Comparison of ENCODE assay signal across 1 cellular context in genomic region chr10:101158101-101159058, GRCh38.
TF ChIP-seq lines count a peak whose summit lies in the region.

No MANE protein-coding gene starts in this region.

TF ChIP-seq in K562, 482 proteins besides CTCF, POLR2A, EP300 and RAD21:
- TF ChIP-seq KDM1A (IDR thresholded peaks at IDR 0.05) (peak; percentile 29 to 50; a peak in 2 of 4 replicates), JUND (IDR thresholded peaks at IDR 0.05; ENCODE audit: borderline replicate concordance, low read depth, low read length) (0 out of 2 replicates have a peak, but pooled peaks have one; percentile 19), JUND (tag; IDR thresholded peaks at IDR 0.05; ENCODE audit: borderline replicate concordance, low read depth, low read length) (no peak), RCOR1 (IDR thresholded peaks at IDR 0.05; ENCODE audit: borderline replicate concordance in 1 of 2, low read depth in 2 of 2, low read length in 2 of 2) (peak in 1 of 2 experiments; percentile 77; a peak in 2 of 4 replicates), ARID1B (IDR thresholded peaks at IDR 0.05) (peak; percentile 48), ELK3 (CRISPR knock-in tag; IDR thresholded peaks at IDR 0.05) (no peak), HES1 (IDR thresholded peaks at IDR 0.05; ENCODE audit: low read depth) (no peak), ZKSCAN1 (IDR thresholded peaks at IDR 0.05; ENCODE audit: low read depth, low read length) (no peak), CHD2 (IDR thresholded peaks at IDR 0.05; ENCODE audit: low read depth, low read length) (no peak), TSC22D4 (tag; IDR thresholded peaks at IDR 0.05) (no peak), RFX1 (IDR thresholded peaks at IDR 0.05) (peak; percentile 89), HNRNPLL (IDR thresholded peaks at IDR 0.05; ENCODE audit: low read depth, low read length, poor library complexity, severe bottlenecking) (no peak), TEAD4 (IDR thresholded peaks at IDR 0.05; ENCODE audit: low read length) (peak; percentile 53; the same call in 1 of the 2 replicates), TEAD4 (CRISPR knock-in tag; IDR thresholded peaks at IDR 0.05; ENCODE audit: borderline replicate concordance) (no peak), CBFA2T3 (IDR thresholded peaks at IDR 0.05) (0 out of 2 replicates have a peak, but pooled peaks have one; percentile 38), NR2F6 (CRISPR knock-in tag; IDR thresholded peaks at IDR 0.05) (no peak), HINFP (tag; conservative IDR thresholded peaks at IDR 0.05; ENCODE audit: low read depth) (peak; percentile 78), TAL1 (IDR thresholded peaks at IDR 0.05) (peak; percentile 36), SLC30A9 (CRISPR knock-in tag; IDR thresholded peaks at IDR 0.05) (no peak), E2F3 (CRISPR knock-in tag; IDR thresholded peaks at IDR 0.05) (no peak), NR2C2 (CRISPR knock-in tag; IDR thresholded peaks at IDR 0.05) (no peak), NR2C2 (tag; IDR thresholded peaks at IDR 0.05) (peak; percentile 32; the same call in 1 of the 2 replicates), TCF3 (CRISPR knock-in tag; IDR thresholded peaks at IDR 0.05) (peak; percentile 39; the same call in 1 of the 2 replicates), CBFA2T2 (conservative IDR thresholded peaks at IDR 0.05) (0 out of 2 replicates have a peak, but pooled peaks have one; percentile 10), SIX5 (IDR thresholded peaks at IDR 0.05; ENCODE audit: borderline replicate concordance in 1 of 2, insufficient read depth in 1 of 2, low read depth in 1 of 2, low read length in 2 of 2) (no peak), TEAD1 (CRISPR knock-in tag; IDR thresholded peaks at IDR 0.05) (peak in 1 of 2 experiments; percentile 87; a peak in 2 of 4 replicates), SRSF7 (optimal IDR thresholded peaks at IDR 0.05; ENCODE audit: low read depth, low read length) (no peak)
- TF ChIP-seq, protein P1, sequence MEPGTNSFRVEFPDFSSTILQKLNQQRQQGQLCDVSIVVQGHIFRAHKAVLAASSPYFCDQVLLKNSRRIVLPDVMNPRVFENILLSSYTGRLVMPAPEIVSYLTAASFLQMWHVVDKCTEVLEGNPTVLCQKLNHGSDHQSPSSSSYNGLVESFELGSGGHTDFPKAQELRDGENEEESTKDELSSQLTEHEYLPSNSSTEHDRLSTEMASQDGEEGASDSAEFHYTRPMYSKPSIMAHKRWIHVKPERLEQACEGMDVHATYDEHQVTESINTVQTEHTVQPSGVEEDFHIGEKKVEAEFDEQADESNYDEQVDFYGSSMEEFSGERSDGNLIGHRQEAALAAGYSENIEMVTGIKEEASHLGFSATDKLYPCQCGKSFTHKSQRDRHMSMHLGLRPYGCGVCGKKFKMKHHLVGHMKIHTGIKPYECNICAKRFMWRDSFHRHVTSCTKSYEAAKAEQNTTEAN (CRISPR knock-in tag; IDR thresholded peaks at IDR 0.05): no peak
- TF ChIP-seq, protein P2, sequence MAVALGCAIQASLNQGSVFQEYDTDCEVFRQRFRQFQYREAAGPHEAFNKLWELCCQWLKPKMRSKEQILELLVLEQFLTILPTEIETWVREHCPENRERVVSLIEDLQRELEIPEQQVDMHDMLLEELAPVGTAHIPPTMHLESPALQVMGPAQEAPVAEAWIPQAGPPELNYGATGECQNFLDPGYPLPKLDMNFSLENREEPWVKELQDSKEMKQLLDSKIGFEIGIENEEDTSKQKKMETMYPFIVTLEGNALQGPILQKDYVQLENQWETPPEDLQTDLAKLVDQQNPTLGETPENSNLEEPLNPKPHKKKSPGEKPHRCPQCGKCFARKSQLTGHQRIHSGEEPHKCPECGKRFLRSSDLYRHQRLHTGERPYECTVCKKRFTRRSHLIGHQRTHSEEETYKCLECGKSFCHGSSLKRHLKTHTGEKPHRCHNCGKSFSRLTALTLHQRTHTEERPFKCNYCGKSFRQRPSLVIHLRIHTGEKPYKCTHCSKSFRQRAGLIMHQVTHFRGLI (CRISPR knock-in tag; IDR thresholded peaks at IDR 0.05): no peak
- TF ChIP-seq, protein P3, sequence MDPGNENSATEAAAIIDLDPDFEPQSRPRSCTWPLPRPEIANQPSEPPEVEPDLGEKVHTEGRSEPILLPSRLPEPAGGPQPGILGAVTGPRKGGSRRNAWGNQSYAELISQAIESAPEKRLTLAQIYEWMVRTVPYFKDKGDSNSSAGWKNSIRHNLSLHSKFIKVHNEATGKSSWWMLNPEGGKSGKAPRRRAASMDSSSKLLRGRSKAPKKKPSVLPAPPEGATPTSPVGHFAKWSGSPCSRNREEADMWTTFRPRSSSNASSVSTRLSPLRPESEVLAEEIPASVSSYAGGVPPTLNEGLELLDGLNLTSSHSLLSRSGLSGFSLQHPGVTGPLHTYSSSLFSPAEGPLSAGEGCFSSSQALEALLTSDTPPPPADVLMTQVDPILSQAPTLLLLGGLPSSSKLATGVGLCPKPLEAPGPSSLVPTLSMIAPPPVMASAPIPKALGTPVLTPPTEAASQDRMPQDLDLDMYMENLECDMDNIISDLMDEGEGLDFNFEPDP (CRISPR knock-in tag; IDR thresholded peaks at IDR 0.05): no peak
- TF ChIP-seq, protein P4, sequence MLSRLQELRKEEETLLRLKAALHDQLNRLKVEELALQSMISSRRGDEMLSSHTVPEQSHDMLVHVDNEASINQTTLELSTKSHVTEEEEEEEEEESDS (CRISPR knock-in tag; IDR thresholded peaks at IDR 0.05): no peak
- TF ChIP-seq, protein P5, sequence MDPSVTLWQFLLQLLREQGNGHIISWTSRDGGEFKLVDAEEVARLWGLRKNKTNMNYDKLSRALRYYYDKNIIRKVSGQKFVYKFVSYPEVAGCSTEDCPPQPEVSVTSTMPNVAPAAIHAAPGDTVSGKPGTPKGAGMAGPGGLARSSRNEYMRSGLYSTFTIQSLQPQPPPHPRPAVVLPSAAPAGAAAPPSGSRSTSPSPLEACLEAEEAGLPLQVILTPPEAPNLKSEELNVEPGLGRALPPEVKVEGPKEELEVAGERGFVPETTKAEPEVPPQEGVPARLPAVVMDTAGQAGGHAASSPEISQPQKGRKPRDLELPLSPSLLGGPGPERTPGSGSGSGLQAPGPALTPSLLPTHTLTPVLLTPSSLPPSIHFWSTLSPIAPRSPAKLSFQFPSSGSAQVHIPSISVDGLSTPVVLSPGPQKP (CRISPR knock-in tag; IDR thresholded peaks at IDR 0.05): no peak
